Comparison of ENCODE assay signal across 1 cellular context in the genomic region with DNA sequence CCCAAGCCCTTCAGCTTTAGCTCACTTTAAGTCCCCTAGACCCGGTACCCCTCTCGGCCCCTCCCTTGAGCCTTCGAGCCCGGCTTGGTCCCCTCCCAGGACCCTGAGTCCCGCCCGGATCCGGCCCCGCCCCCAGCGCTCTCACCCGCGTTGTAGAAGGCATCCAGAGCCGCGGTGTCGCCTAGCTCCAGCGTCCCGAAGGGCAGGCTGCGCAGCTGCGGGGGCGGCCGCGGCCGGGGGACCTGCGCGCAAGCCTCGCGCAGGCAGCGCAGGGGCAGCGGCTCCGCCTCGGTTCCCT.
TF ChIP-seq lines count a peak whose summit lies in the region.

No MANE protein-coding gene starts in this region.

TF ChIP-seq in WTC11, 78 proteins besides CTCF, POLR2A, EP300 and RAD21 (continued from another document):
- TF ChIP-seq, protein P1, sequence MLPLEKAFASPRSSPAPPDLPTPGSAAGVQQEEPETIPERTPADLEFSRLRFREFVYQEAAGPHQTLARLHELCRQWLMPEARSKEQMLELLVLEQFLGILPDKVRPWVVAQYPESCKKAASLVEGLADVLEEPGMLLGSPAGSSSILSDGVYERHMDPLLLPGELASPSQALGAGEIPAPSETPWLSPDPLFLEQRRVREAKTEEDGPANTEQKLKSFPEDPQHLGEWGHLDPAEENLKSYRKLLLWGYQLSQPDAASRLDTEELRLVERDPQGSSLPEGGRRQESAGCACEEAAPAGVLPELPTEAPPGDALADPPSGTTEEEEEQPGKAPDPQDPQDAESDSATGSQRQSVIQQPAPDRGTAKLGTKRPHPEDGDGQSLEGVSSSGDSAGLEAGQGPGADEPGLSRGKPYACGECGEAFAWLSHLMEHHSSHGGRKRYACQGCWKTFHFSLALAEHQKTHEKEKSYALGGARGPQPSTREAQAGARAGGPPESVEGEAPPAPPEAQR (CRISPR knock-in tag; IDR thresholded peaks at IDR 0.05): no peak
- TF ChIP-seq AFF4 (CRISPR knock-in tag; IDR thresholded peaks at IDR 0.05; ENCODE audit: borderline replicate concordance) (no peak), FOXP1 (CRISPR knock-in tag; IDR thresholded peaks at IDR 0.05; ENCODE audit: borderline replicate concordance) (0 out of 2 replicates have a peak, but pooled peaks have one; percentile 13), JUN (CRISPR knock-in tag; IDR thresholded peaks at IDR 0.05) (no peak), ELF4 (CRISPR knock-in tag; IDR thresholded peaks at IDR 0.05; ENCODE audit: low read depth) (no peak), GRHL2 (CRISPR knock-in tag; IDR thresholded peaks at IDR 0.05; ENCODE audit: insufficient replicate concordance, severe bottlenecking) (no peak)
